25 cellular contexts compared by ENCODE assay signal in the genomic region with DNA sequence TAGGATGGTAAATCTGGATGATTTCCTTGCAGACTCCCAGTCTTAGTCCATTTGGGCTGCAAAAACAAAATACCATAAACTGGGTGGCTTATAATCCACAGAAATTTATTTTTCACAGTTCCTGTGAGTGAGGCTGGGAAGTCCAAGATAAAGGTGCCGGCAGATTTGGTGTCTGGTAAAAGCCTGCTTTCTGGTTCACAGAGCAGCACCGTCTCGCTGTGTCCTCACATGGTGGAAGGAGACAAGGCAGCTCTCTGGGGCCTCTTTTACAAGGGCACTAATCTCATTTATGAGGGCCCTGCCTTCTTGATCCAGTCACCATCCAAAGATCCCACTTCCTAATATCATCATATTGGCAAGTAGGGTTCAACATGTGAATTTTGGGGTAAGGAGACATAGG. TPM values are rescaled to one million over a fixed set of nuclear protein-coding genes. Genes with fewer than 3 reads are reported as not detected.
A peak's percentile ranks its signal among the peaks of the same experiment; 100 is the strongest.
DNase-seq lines count a peak whose midpoint lies in the region; ATAC-seq, FAIRE-seq and TF ChIP-seq lines count a peak whose summit lies in the region.
"Had no signal": no experiment of that assay in that cellular context is flagged by ENCODE, and none has a peak within 500 bp of the region (broad histone marks: within the 10 kb centered on the region; RNA-seq: fewer than 3 reads in every experiment).

No MANE protein-coding gene starts in this region.

- no peak overlapping the region for H3K14ac ChIP-seq in mesenchymal stem cell (ENCODE audit: low read length in 2 of 2)

- H2AK5ac ChIP-seq in mesenchymal stem cell (ENCODE audit: low read length, severe bottlenecking): no peak overlapping the region

- no peak for TF ChIP-seq RAD21 in HepG2 (CRISPR knock-in tag; IDR thresholded peaks at IDR 0.05)

- POLR2A ChIA-PET in HepG2 (lab: Yijun Ruan, JAX): interaction anchor here (0.7 kb wide), 1 partner anchor 8 kb away, joined by 3 read pairs; a partner anchor contains a TSS

- H3K4ac ChIP-seq in mesenchymal stem cell (ENCODE audit: low read depth in 1 of 2, low read length in 2 of 2): no peak overlapping the region

- no peaks in the 10 kb centered on the region for H3K9me3 ChIP-seq in HepG2 (ENCODE audit: low read length)
- no peaks in the 10 kb centered on the region for H3K9me3 ChIP-seq in right lobe of liver
- no peaks in the 10 kb centered on the region for H3K9me3 ChIP-seq in mesenchymal stem cell (ENCODE audit: control insufficient read depth, low read length)
- H3K9me3 ChIP-seq: esophagus squamous epithelium, spleen had no signal

- H3K4me3 ChIP-seq in HepG2 (replicated peaks in 1 of 3; ENCODE audit: insufficient read depth in 1 of 3, low read depth in 2 of 3, low read length in 3 of 3) (no peak overlapping the region), right lobe of liver (no peak overlapping the region), mesenchymal stem cell (ENCODE audit: insufficient read depth in 1 of 2, low read depth in 1 of 2, low read length in 2 of 2) (no peak overlapping the region)
- H3K4me3 ChIP-seq: cardiac muscle cell, esophagus squamous epithelium, spleen had no signal

- no peak overlapping the region for H2AFZ ChIP-seq in HepG2 (ENCODE audit: low read length)
- H2AFZ ChIP-seq in mesenchymal stem cell (ENCODE audit: low read depth, low read length): no peak overlapping the region

- CTCF ChIA-PET in HepG2 (lab: Yijun Ruan, JAX; ENCODE audit: low intra/inter-chr PET ratio, low total read pairs): no interaction called here

- H3K79me1 ChIP-seq in mesenchymal stem cell (replicated peaks; ENCODE audit: low read length, poor library complexity, severe bottlenecking): no peaks in the 10 kb centered on the region

- H3K4me2 ChIP-seq in HepG2 (ENCODE audit: low read depth, low read length): no peak overlapping the region
- H3K4me2 ChIP-seq in mesenchymal stem cell (ENCODE audit: low read length, poor library complexity, severe bottlenecking): no peak overlapping the region

- H3K36me3 ChIP-seq in HepG2 (replicated peaks in 1 of 2; ENCODE audit: control insufficient read depth in 1 of 2, insufficient read depth in 2 of 2, low read length in 2 of 2): no peaks in the 10 kb centered on the region
- no peaks in the 10 kb centered on the region for H3K36me3 ChIP-seq in right lobe of liver
- peaks cover 0 to 3% of the 10 kb centered on the region in 2 experiments for H3K36me3 ChIP-seq in mesenchymal stem cell (ENCODE audit: control insufficient read depth in 1 of 2, insufficient read depth in 2 of 2, low read depth in 1 of 2, low read length in 2 of 2)
- H3K36me3 ChIP-seq: cardiac muscle cell, esophagus squamous epithelium, spleen had no signal

- TF ChIP-seq POLR2A in HepG2 (IDR thresholded peaks at IDR 0.05; ENCODE audit: insufficient read depth in 1 of 2, low read depth in 2 of 2, low read length in 2 of 2): no peak
- TF ChIP-seq POLR2A in right lobe of liver (IDR thresholded peaks at IDR 0.05): no peak

- no peak overlapping the region for H2BK12ac ChIP-seq in mesenchymal stem cell (ENCODE audit: low read length in 2 of 2)

- peak overlapping the region in 1 of 2 experiments; percentile 70 for H3K18ac ChIP-seq in mesenchymal stem cell (ENCODE audit: low read depth in 1 of 2, low read length in 2 of 2)

- H4K91ac ChIP-seq in mesenchymal stem cell (ENCODE audit: low read length): no peak overlapping the region

- H3K27ac ChIP-seq in HepG2 (ENCODE audit: extremely low read length, insufficient read depth, low read length): no peak overlapping the region
- no peak overlapping the region for H3K27ac ChIP-seq in right lobe of liver
- peak overlapping the region; percentile 26 for H3K27ac ChIP-seq in VCaP
- H3K27ac ChIP-seq in mesenchymal stem cell (ENCODE audit: low read length, poor library complexity, severe bottlenecking): no peak overlapping the region
- H3K27ac ChIP-seq: cardiac muscle cell, HL-60, spleen, WERI-Rb-1 had no signal

- H3K23ac ChIP-seq in mesenchymal stem cell (ENCODE audit: low read length in 2 of 2): no peak overlapping the region

- H2BK120ac ChIP-seq in mesenchymal stem cell (ENCODE audit: low read depth, low read length): no peak overlapping the region

- H4K8ac ChIP-seq in mesenchymal stem cell (ENCODE audit: low read length): no peak overlapping the region

- H2BK5ac ChIP-seq in mesenchymal stem cell (ENCODE audit: low read depth, low read length, poor library complexity, severe bottlenecking): no peak overlapping the region

- peaks cover 42% of the 10 kb centered on the region for H4K20me1 ChIP-seq in HepG2 (ENCODE audit: insufficient read depth, low read length)

- DNase-seq in HepG2 (ENCODE audit: low spot score) (no peak), right lobe of liver (no peak), mesenchymal stem cell (no peak), sciatic nerve (ENCODE audit: low spot score) (no peak), frontal cortex (ENCODE audit: low spot score in 2 of 2) (no peak)
- DNase-seq: activated CD4-positive, alpha-beta T cell treated with anti-CD3 and anti-CD28 coated beads for 48 hours; activated CD8-positive, alpha-beta memory T cell treated with anti-CD3 and anti-CD28 coated beads for 24 hours; activated naive CD4-positive, alpha-beta T cell treated with anti-CD3 and anti-CD28 coated beads for 36 hours; endodermal cell; esophagus squamous epithelium; foreskin melanocyte; NCI-H1694; NCI-H446 treated with DMSO at 0.1 percent for 48 hours; OCI-M1; spleen; substantia nigra; WERI-Rb-1 had no signal

- in situ Hi-C loops in HepG2 (cut with HindIII; ENCODE audit: extremely low pct_ligation_motif_present, low pct_unique_long_range_greater_than_20kb): no loop called here

- WGBS in HepG2 (ENCODE audit: low lambda C conversion rate): 100% methylated on average over 3 of the region's 3 CpGs
- 63% methylated on average over 3 of the region's 3 CpGs for WGBS in right lobe of liver (ENCODE audit: insufficient coverage, low coverage, low lambda C conversion rate, missing lambda C conversion rate)
- 85% methylated on average over 3 of the region's 3 CpGs for WGBS in mesenchymal stem cell

- TF ChIP-seq EP300 in HepG2 (IDR thresholded peaks at IDR 0.05; ENCODE audit: low read depth in 2 of 2, low read length in 2 of 2) (no peak), HepG2 (CRISPR knock-in tag; IDR thresholded peaks at IDR 0.05; ENCODE audit: borderline replicate concordance) (no peak)

- ATAC-seq in HepG2 (no peak), right lobe of liver (no peak), HG03175 (IDR thresholded peaks at IDR 0.05; ENCODE audit: unreplicated experiment) (no peak), sciatic nerve (no peak)
- ATAC-seq: HCT116 had no signal

- no peak for TF ChIP-seq CTCF in HepG2 (CRISPR knock-in tag; IDR thresholded peaks at IDR 0.05)
- TF ChIP-seq CTCF in right lobe of liver (IDR thresholded peaks at IDR 0.05): no peak
- TF ChIP-seq CTCF in VCaP (conservative IDR thresholded peaks at IDR 0.05): no peak

- BruUV-seq in HepG2 (replicated peaks; lab: Mats Ljungman, UMichigan): no TSS peak

- peaks cover 93% of the 10 kb centered on the region for H3K79me2 ChIP-seq in HepG2 (ENCODE audit: insufficient read depth, low read length)

- no peaks in the 10 kb centered on the region for H3K27me3 ChIP-seq in HepG2 (ENCODE audit: control insufficient read depth in 1 of 2, insufficient read depth in 2 of 2, low read length in 2 of 2)
- H3K27me3 ChIP-seq in right lobe of liver: no peaks in the 10 kb centered on the region
- no peaks in the 10 kb centered on the region for H3K27me3 ChIP-seq in mesenchymal stem cell (ENCODE audit: control insufficient read depth in 1 of 2, insufficient read depth in 1 of 2, low read length in 2 of 2)
- H3K27me3 ChIP-seq: cardiac muscle cell, esophagus squamous epithelium, spleen had no signal

- H3K4me1 ChIP-seq in HepG2 (ENCODE audit: insufficient read depth, low read length) (peaks cover 49% of the 10 kb centered on the region), right lobe of liver (peaks cover 0 to 32% (median 15%) of the 10 kb centered on the region in 4 donors), mesenchymal stem cell (ENCODE audit: control insufficient read depth, insufficient read depth, low read depth, low read length) (peaks cover 3% of the 10 kb centered on the region)

- no peak overlapping the region for H2BK15ac ChIP-seq in mesenchymal stem cell (ENCODE audit: low read depth, poor library complexity, severe bottlenecking)

- intact Hi-C loops in HepG2 (cut with micrococcal nuclease; ENCODE audit: unreplicated experiment) (no loop called here), right lobe of liver (cut with DNase I) (no loop called here), sciatic nerve (cut with DNase I) (no loop called here)

- H3K9ac ChIP-seq in HepG2 (ENCODE audit: insufficient read depth, low read depth, low read length) (no peak overlapping the region), mesenchymal stem cell (ENCODE audit: low read length) (peak overlapping the region; percentile 56)

- no peak for FAIRE-seq in HepG2 (lab: Jason Lieb, UNC)
- no peak for FAIRE-seq in frontal cortex (lab: Jason Lieb, UNC)
- FAIRE-seq: D721Med, islet of Langerhans, urothelium cell line had no signal

RNA-seq across cellular contexts. Expression of a gene that starts 8.9 kb away (rescaled TPM):
- total RNA-seq in HepG2 (2016; rRNA removed; fragmentation: Illumina TruSeq; extraction: Trizol): 52.7 and 64.6 TPM in 2 replicates
- 3.7 and 4.9 TPM in 2 replicates for total RNA-seq in HepG2 (2016; cell fraction: cytosol; rRNA removed; fragmentation: Illumina TruSeq; extraction: Trizol; ENCODE audit: low read depth)
- 49.1 and 64.0 TPM in 2 replicates for total RNA-seq in HepG2 (2016; cell fraction: insoluble cytoplasmic fraction; rRNA removed; fragmentation: Illumina TruSeq; extraction: Trizol)
- total RNA-seq in HepG2 (2016; cell fraction: membrane; rRNA removed; fragmentation: Illumina TruSeq; extraction: Trizol): 8.6 and 8.7 TPM in 2 replicates
- total RNA-seq in HepG2 (2016; cell fraction: nucleus; rRNA removed; fragmentation: Illumina TruSeq; extraction: Trizol): 72.1 and 75.8 TPM in 2 replicates
- polyA plus RNA-seq in HepG2 (2011; rRNA removed): 10.6 and 12.2 TPM in 2 replicates
- 5.1 and 8.8 TPM in 2 replicates for polyA plus RNA-seq in HepG2 (2011; cell fraction: cytosol; rRNA removed)
- 12.3 and 15.3 TPM in 2 replicates for polyA plus RNA-seq in HepG2 (2011; cell fraction: nucleus; rRNA removed)
- polyA plus RNA-seq in HepG2 (2012): 22.9 and 24.4 TPM in 2 replicates
- 0.53 and 0.69 TPM in 2 replicates for polyA plus RNA-seq in HepG2 (2016; cell fraction: cytosol; fragmentation: Illumina TruSeq; extraction: Trizol; ENCODE audit: low read depth)
- polyA plus RNA-seq in HepG2 (2016; cell fraction: insoluble cytoplasmic fraction; fragmentation: Illumina TruSeq; extraction: Trizol; ENCODE audit: low read depth): 30.8 and 33.7 TPM in 2 replicates
- polyA plus RNA-seq in HepG2 (2016; cell fraction: membrane; fragmentation: Illumina TruSeq; extraction: Trizol; ENCODE audit: low read depth): 1.9 and 2.6 TPM in 2 replicates
- 44.4 and 45.2 TPM in 2 replicates for polyA plus RNA-seq in HepG2 (2016; cell fraction: nucleus; fragmentation: Illumina TruSeq; extraction: Trizol; ENCODE audit: insufficient read depth, low read depth)
- polyA minus RNA-seq in HepG2 (2011; rRNA and poly(A)+ RNA removed; ENCODE audit: low replicate concordance): 23.4 and 26.6 TPM in 2 replicates
- 12.4 and 17.0 TPM in 2 replicates for polyA minus RNA-seq in HepG2 (2011; cell fraction: cytosol; rRNA and poly(A)+ RNA removed)
- polyA minus RNA-seq in HepG2 (2011; cell fraction: nucleus; rRNA and poly(A)+ RNA removed): 100 and 119 TPM in 2 replicates
- 10 to 100 TPM; 25.2 to 38.1 (median 29.6) TPM for total RNA-seq in right lobe of liver
- polyA plus RNA-seq in mesenchymal stem cell (2013, experiment 1 of 2): 31.2 TPM
- 30.0 TPM for polyA plus RNA-seq in mesenchymal stem cell (2013, experiment 2 of 2)
- total RNA-seq in sciatic nerve: 57.5 TPM
- 149 TPM for total RNA-seq in frontal cortex
